ENCODE assay signal across 22 cellular contexts in the genomic region with DNA sequence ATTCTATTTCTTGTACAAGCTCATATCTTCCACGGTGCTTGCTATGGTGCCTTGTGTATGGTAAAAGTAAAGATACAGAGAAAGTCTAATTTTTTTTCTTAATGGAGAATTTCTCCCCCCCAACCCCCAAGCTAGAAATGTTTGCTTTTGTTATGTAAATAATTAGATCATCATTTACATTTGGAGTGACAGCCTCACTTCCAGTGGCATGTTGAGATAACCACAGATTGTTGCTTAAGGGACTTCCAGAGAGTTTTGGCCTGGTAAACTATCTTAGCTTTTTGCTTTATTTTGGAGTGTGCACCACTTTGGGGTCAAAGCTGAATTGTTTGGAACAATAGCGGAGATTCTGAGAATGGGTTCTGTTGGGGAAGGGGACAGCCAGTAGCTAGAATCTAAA.
"Had no signal": no experiment of that assay in that cellular context is flagged by ENCODE, and none has a peak within 500 bp of the region (broad histone marks: within the 10 kb centered on the region; RNA-seq: fewer than 3 reads in every experiment).

No MANE protein-coding gene starts in this region.

- H3K27ac ChIP-seq: body of pancreas, neural progenitor cell, upper lobe of right lung had no signal

- H3K4me1 ChIP-seq: body of pancreas had no signal

- H3K9ac ChIP-seq: neural progenitor cell had no signal

- H3K36me3 ChIP-seq: neural progenitor cell, upper lobe of right lung had no signal

- H3K4me3 Mint-ChIP-seq: activated CD4-positive, alpha-beta T cell treated with anti-CD3 and anti-CD28 coated beads, Interleukin-2, amount 10 ng/mL, durations not matched to agents 24 days and 14 days; activated CD8-positive, alpha-beta T cell treated with anti-CD3 and anti-CD28 coated beads, Interleukin-2, amount 10 ng/mL, durations not matched to agents 7 days and 5 days; activated naive CD8-positive, alpha-beta T cell treated with anti-CD3 and anti-CD28 coated beads, Interleukin-2, amount 10 ng/mL, durations not matched to agents 7 days and 5 days; activated T-cell treated with anti-CD3 and anti-CD28 coated beads, Interleukin-2, amount 50 U/mL, for 24 hours; effector memory CD8-positive, alpha-beta T cell; naive B cell; neural progenitor cell had no signal

- H3K4me1 Mint-ChIP-seq: activated CD4-positive, alpha-beta T cell treated with anti-CD3 and anti-CD28 coated beads, Interleukin-2, amount 10 ng/mL, durations not matched to agents 24 days and 14 days; activated naive CD8-positive, alpha-beta T cell treated with anti-CD3 and anti-CD28 coated beads, Interleukin-2, amount 10 ng/mL, durations not matched to agents 7 days and 5 days; neural progenitor cell had no signal

- H3K27me3 Mint-ChIP-seq: activated T-cell treated with anti-CD3 and anti-CD28 coated beads, Interleukin-2, amount 50 U/mL, for 24 hours; effector memory CD8-positive, alpha-beta T cell; progenitor cell of endocrine pancreas had no signal

- H3K4me3 ChIP-seq: body of pancreas, mucosa of descending colon, neural progenitor cell, upper lobe of right lung had no signal

- H2AFZ ChIP-seq: neural progenitor cell had no signal

- DNase-seq: activated CD4-positive, alpha-beta T cell treated with anti-CD3 and anti-CD28 coated beads, Interleukin-2, amount 10 ng/mL, durations not matched to agents 24 days and 14 days; activated CD8-positive, alpha-beta T cell treated with anti-CD3 and anti-CD28 coated beads, Interleukin-2, amount 10 ng/mL, durations not matched to agents 7 days and 5 days; activated naive CD4-positive, alpha-beta T cell treated with Interleukin-2 at 50 U/mL for 16 hours; activated naive CD8-positive, alpha-beta T cell treated with anti-CD3 and anti-CD28 coated beads, Interleukin-2, amount 10 ng/mL, durations not matched to agents 7 days and 5 days; activated T-cell treated with anti-CD3 and anti-CD28 coated beads, Interleukin-2, amount 50 U/mL, for 24 hours; amygdala; effector memory CD8-positive, alpha-beta T cell; foreskin melanocyte; glutamatergic neuron; hippocampal formation; kidney glomerular epithelial cell; left ventricle myocardium superior; naive B cell; stimulated activated CD4-positive, alpha-beta T cell treated with anti-CD3 and anti-CD28 coated beads, Interleukin-1b, Interleukin-23, amount 100 ng/mL, for 48 hours; stimulated activated CD8-positive, alpha-beta memory T cell treated with anti-CD3 and anti-CD28 coated beads, Interleukin-4, amount 100 ng/mL, for 48 hours; stimulated activated naive CD4-positive, alpha-beta T cell; upper lobe of right lung had no signal

- H3K36me3 Mint-ChIP-seq: naive B cell, neural progenitor cell had no signal

- H3K27me3 ChIP-seq: body of pancreas, neural progenitor cell, upper lobe of right lung had no signal

- H3K27ac Mint-ChIP-seq: activated CD4-positive, alpha-beta T cell treated with anti-CD3 and anti-CD28 coated beads, Interleukin-2, amount 10 ng/mL, durations not matched to agents 24 days and 14 days; activated CD8-positive, alpha-beta T cell treated with anti-CD3 and anti-CD28 coated beads, Interleukin-2, amount 10 ng/mL, durations not matched to agents 7 days and 5 days; activated naive CD8-positive, alpha-beta T cell treated with anti-CD3 and anti-CD28 coated beads, Interleukin-2, amount 10 ng/mL, durations not matched to agents 7 days and 5 days; activated T-cell treated with anti-CD3 and anti-CD28 coated beads, Interleukin-2, amount 50 U/mL, for 24 hours; activated T-helper 2 cell treated with anti-CD3 and anti-CD28 coated beads, Interferon-gamma antibody, Interleukin-2, Interleukin-4, amounts not matched to agents 10 μg/mL and 5 μg/mL and 100 μg/mL, durations not matched to agents 14 hours and 24 hours and 36 hours; effector memory CD8-positive, alpha-beta T cell; neural progenitor cell; progenitor cell of endocrine pancreas had no signal

- ATAC-seq: activated CD8-positive, alpha-beta T cell treated with anti-CD3 and anti-CD28 coated beads, Interleukin-2, amount 10 ng/mL, durations not matched to agents 7 days and 5 days; body of pancreas; effector memory CD8-positive, alpha-beta T cell; mucosa of descending colon had no signal

- H3K9me3 Mint-ChIP-seq: activated T-cell treated with anti-CD3 and anti-CD28 coated beads, Interleukin-2, amount 50 U/mL, for 24 hours; activated T-helper 2 cell treated with anti-CD3 and anti-CD28 coated beads, Interferon-gamma antibody, Interleukin-2, Interleukin-4, amounts not matched to agents 10 μg/mL and 5 μg/mL and 100 μg/mL, durations not matched to agents 14 hours and 24 hours and 36 hours; effector memory CD8-positive, alpha-beta T cell; neural progenitor cell had no signal

- H3K9me3 ChIP-seq: body of pancreas, mucosa of descending colon, upper lobe of right lung had no signal
